Comparison of ENCODE assay signal across 9 cellular contexts in the genomic region with DNA sequence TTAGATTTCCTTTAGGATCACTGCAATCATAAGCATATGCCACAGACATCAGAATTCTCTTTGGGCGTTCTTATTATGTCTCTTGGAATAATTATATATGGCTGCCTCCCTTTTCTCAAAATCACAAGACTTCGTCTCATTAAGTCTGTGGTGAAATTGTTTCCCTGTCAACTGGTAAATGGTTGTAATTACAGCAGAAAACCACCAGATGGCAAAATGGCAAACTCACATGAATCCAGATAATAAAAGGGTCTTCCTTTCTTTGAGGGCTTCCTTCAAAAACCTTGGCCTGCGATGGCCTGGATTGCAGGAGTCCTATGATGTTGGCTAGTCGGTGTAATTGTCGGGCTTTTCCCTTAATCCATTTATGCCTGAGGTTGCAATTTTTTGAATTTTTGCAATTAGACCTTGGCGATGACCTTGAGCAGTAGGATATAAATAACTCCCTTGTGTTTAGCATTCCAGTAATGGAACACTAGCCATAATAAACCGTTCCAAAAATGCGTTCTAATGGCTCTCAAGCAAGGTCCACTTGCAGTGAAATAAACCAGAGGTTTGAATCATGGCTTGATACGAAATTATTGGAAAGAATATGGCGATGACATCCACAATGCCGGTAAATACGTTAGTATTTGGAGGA.
DNase-seq lines count a peak whose midpoint lies in the region; ATAC-seq and TF ChIP-seq lines count a peak whose summit lies in the region.
"Had no signal": no experiment of that assay in that cellular context is flagged by ENCODE, and none has a peak within 500 bp of the region (broad histone marks: within the 10 kb centered on the region; RNA-seq: fewer than 3 reads in every experiment).

No MANE protein-coding gene starts in this region.

- peak; percentile 63 to 67 for TF ChIP-seq CTCF in GM23338 (conservative IDR thresholded peaks at IDR 0.05; ENCODE audit: low read depth in 2 of 2)
- peak; percentile 50 for TF ChIP-seq CTCF in cardiac fibroblast (IDR thresholded peaks at IDR 0.05; ENCODE audit: low read depth, low read length)
- TF ChIP-seq CTCF in lower lobe of right lung (IDR thresholded peaks at IDR 0.05) = peak; percentile 57

- peak overlapping the region; percentile 8; the same call in 1 of the 2 replicates for H3K27ac ChIP-seq in GM23338 (ENCODE audit: low read depth)
- no peak overlapping the region for H3K27ac ChIP-seq in lower lobe of right lung

- no peak overlapping the region for H3K4me3 ChIP-seq in GM23338
- H3K4me3 ChIP-seq in cardiac fibroblast (replicated peaks in 1 of 2; ENCODE audit: low read depth in 2 of 2, low read length in 2 of 2) = no peak overlapping the region
- H3K4me3 ChIP-seq in lower lobe of right lung = no peak overlapping the region

- no peaks in the 10 kb centered on the region for H3K9me3 ChIP-seq in lower lobe of right lung

- no peak overlapping the region for H3K4me2 ChIP-seq in GM23338

- peaks cover 3% of the 10 kb centered on the region; the same call in 1 of the 3 replicates for H3K36me3 Mint-ChIP-seq in GM23338 (ENCODE audit: low read depth)

- H3K27ac Mint-ChIP-seq in GM23338 = peak overlapping the region; percentile 54; the same call in 1 of the 2 replicates
- H3K27ac Mint-ChIP-seq: T-helper 1 cell treated with Interleukin-12 subunit alpha and Interleukin-12 subunit beta and Interleukin-4 antibody, amounts not matched to agents 30 μg/mL and 1 μg/mL, for 36 hours had no signal

- H2AFZ ChIP-seq in GM23338 = no peak overlapping the region

- peak; percentile 43; the same call in 2 of the 3 replicates for ATAC-seq in GM23338
- peak in 1 of 2 donors; percentile 39 for ATAC-seq in lower lobe of right lung
- ATAC-seq in GM21528 (IDR thresholded peaks at IDR 0.05; ENCODE audit: low FRiP score, unreplicated experiment) = no peak

- peak; percentile 22 for DNase-seq in DMS114 treated with DMSO at 0.1 percent for 48 hours (lab: John Stamatoyannopoulos, UW; ENCODE audit: unreplicated experiment)
- DNase-seq in GM23338 (ENCODE audit: low spot score) = peak; percentile 73
- DNase-seq in NCI-H2227 treated with DMSO at 0.1 percent for 48 hours (lab: John Stamatoyannopoulos, UW) = peak; percentile 41
- peak; percentile 54 to 55 for DNase-seq in cardiac fibroblast (ENCODE audit: low read depth in 2 of 2)
- no peak for DNase-seq in lower lobe of right lung
- no peak for DNase-seq in NCI-H128 (lab: John Stamatoyannopoulos, UW; ENCODE audit: unreplicated experiment)
- no peak for DNase-seq in activated CD8-positive, alpha-beta memory T cell treated with anti-CD3 and anti-CD28 coated beads, Interleukin-2, amount 50 U/mL, for 48 hours

- peaks cover 2% of the 10 kb centered on the region for H3K27me3 Mint-ChIP-seq in GM23338 (ENCODE audit: insufficient read depth, low read depth, poor library complexity)

- no peaks in the 10 kb centered on the region for H3K27me3 ChIP-seq in GM23338 (ENCODE audit: insufficient read depth)
- H3K27me3 ChIP-seq in lower lobe of right lung (ENCODE audit: low read depth) = no peaks in the 10 kb centered on the region

- H3K4me1 ChIP-seq in GM23338 (ENCODE audit: insufficient read depth) (peaks cover 11% of the 10 kb centered on the region; the same call in 1 of the 2 replicates), lower lobe of right lung (no peaks in the 10 kb centered on the region)

- no peaks in the 10 kb centered on the region for H4K20me1 ChIP-seq in GM23338 (replicated peaks; ENCODE audit: insufficient read depth)

- H3K9me2 ChIP-seq in GM23338 (ENCODE audit: insufficient read depth) = peaks cover 4% of the 10 kb centered on the region; the same call in 1 of the 2 replicates

- intact Hi-C loops in lower lobe of right lung (cut with DNase I) = no loop called here

- no peaks in the 10 kb centered on the region for H3K9me3 Mint-ChIP-seq in GM23338
- H3K9me3 Mint-ChIP-seq: T-helper 1 cell treated with Interleukin-12 subunit alpha and Interleukin-12 subunit beta and Interleukin-4 antibody, amounts not matched to agents 30 μg/mL and 1 μg/mL, for 36 hours had no signal

- H3F3A ChIP-seq in GM23338 (replicated peaks; ENCODE audit: low read depth) = no peaks in the 10 kb centered on the region

- H3K4me3 Mint-ChIP-seq in GM23338 = no peak overlapping the region
- H3K4me3 Mint-ChIP-seq: T-helper 1 cell treated with Interleukin-12 subunit alpha and Interleukin-12 subunit beta and Interleukin-4 antibody, amounts not matched to agents 30 μg/mL and 1 μg/mL, for 36 hours had no signal

- H3K36me3 ChIP-seq in GM23338 (ENCODE audit: insufficient read depth) = no peaks in the 10 kb centered on the region
- no peaks in the 10 kb centered on the region for H3K36me3 ChIP-seq in lower lobe of right lung

- H3K4me1 Mint-ChIP-seq in GM23338 = peaks cover 21% of the 10 kb centered on the region

- no peaks in the 10 kb centered on the region for H3K79me2 ChIP-seq in GM23338 (replicated peaks; ENCODE audit: insufficient read depth)

TF ChIP-seq in GM23338, 12 proteins besides CTCF, POLR2A, EP300 and RAD21:
- TF ChIP-seq NANOG (IDR thresholded peaks at IDR 0.05; ENCODE audit: borderline replicate concordance) (no peak), ZNF114 (CRISPR knock-in tag; IDR thresholded peaks at IDR 0.05) (no peak)
- TF ChIP-seq, protein P1, sequence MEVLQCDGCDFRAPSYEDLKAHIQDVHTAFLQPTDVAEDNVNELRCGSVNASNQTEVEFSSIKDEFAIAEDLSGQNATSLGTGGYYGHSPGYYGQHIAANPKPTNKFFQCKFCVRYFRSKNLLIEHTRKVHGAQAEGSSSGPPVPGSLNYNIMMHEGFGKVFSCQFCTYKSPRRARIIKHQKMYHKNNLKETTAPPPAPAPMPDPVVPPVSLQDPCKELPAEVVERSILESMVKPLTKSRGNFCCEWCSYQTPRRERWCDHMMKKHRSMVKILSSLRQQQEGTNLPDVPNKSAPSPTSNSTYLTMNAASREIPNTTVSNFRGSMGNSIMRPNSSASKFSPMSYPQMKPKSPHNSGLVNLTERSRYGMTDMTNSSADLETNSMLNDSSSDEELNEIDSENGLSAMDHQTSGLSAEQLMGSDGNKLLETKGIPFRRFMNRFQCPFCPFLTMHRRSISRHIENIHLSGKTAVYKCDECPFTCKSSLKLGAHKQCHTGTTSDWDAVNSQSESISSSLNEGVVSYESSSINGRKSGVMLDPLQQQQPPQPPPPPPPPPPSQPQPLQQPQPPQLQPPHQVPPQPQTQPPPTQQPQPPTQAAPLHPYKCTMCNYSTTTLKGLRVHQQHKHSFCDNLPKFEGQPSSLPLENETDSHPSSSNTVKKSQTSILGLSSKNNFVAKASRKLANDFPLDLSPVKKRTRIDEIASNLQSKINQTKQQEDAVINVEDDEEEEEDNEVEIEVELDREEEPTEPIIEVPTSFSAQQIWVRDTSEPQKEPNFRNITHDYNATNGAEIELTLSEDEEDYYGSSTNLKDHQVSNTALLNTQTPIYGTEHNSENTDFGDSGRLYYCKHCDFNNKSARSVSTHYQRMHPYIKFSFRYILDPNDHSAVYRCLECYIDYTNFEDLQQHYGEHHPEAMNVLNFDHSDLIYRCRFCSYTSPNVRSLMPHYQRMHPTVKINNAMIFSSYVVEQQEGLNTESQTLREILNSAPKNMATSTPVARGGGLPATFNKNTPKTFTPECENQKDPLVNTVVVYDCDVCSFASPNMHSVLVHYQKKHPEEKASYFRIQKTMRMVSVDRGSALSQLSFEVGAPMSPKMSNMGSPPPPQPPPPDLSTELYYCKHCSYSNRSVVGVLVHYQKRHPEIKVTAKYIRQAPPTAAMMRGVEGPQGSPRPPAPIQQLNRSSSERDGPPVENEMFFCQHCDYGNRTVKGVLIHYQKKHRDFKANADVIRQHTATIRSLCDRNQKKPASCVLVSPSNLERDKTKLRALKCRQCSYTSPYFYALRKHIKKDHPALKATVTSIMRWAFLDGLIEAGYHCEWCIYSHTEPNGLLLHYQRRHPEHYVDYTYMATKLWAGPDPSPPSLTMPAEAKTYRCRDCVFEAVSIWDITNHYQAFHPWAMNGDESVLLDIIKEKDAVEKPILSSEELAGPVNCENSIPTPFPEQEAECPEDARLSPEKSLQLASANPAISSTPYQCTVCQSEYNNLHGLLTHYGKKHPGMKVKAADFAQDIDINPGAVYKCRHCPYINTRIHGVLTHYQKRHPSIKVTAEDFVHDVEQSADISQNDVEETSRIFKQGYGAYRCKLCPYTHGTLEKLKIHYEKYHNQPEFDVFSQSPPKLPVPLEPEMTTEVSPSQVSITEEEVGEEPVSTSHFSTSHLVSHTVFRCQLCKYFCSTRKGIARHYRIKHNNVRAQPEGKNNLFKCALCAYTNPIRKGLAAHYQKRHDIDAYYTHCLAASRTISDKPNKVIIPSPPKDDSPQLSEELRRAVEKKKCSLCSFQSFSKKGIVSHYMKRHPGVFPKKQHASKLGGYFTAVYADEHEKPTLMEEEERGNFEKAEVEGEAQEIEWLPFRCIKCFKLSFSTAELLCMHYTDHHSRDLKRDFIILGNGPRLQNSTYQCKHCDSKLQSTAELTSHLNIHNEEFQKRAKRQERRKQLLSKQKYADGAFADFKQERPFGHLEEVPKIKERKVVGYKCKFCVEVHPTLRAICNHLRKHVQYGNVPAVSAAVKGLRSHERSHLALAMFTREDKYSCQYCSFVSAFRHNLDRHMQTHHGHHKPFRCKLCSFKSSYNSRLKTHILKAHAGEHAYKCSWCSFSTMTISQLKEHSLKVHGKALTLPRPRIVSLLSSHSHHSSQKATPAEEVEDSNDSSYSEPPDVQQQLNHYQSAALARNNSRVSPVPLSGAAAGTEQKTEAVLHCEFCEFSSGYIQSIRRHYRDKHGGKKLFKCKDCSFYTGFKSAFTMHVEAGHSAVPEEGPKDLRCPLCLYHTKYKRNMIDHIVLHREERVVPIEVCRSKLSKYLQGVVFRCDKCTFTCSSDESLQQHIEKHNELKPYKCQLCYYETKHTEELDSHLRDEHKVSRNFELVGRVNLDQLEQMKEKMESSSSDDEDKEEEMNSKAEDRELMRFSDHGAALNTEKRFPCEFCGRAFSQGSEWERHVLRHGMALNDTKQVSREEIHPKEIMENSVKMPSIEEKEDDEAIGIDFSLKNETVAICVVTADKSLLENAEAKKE (CRISPR knock-in tag; IDR thresholded peaks at IDR 0.05) = peak; percentile 92

Comparison
In these comparisons a context has a peak if more than half of its experiments do, and no peak if none do; other contexts are left out.
1. DNase-seq: peak in DMS114 treated with DMSO at 0.1 percent for 48 hours (single experiment), GM23338 (single experiment), NCI-H2227 treated with DMSO at 0.1 percent for 48 hours (single experiment) and cardiac fibroblast (2 of 2); none in lower lobe of right lung (single experiment), NCI-H128 (single experiment) and activated CD8-positive, alpha-beta memory T cell treated with anti-CD3 and anti-CD28 coated beads, Interleukin-2, amount 50 U/mL, for 48 hours (single experiment).
2. Peak in every context shown above with its lines, with median percentiles within 50 percentile points of each other: CTCF ChIP-seq.